Comparison of ENCODE assay signal across 9 cellular contexts in the genomic region with DNA sequence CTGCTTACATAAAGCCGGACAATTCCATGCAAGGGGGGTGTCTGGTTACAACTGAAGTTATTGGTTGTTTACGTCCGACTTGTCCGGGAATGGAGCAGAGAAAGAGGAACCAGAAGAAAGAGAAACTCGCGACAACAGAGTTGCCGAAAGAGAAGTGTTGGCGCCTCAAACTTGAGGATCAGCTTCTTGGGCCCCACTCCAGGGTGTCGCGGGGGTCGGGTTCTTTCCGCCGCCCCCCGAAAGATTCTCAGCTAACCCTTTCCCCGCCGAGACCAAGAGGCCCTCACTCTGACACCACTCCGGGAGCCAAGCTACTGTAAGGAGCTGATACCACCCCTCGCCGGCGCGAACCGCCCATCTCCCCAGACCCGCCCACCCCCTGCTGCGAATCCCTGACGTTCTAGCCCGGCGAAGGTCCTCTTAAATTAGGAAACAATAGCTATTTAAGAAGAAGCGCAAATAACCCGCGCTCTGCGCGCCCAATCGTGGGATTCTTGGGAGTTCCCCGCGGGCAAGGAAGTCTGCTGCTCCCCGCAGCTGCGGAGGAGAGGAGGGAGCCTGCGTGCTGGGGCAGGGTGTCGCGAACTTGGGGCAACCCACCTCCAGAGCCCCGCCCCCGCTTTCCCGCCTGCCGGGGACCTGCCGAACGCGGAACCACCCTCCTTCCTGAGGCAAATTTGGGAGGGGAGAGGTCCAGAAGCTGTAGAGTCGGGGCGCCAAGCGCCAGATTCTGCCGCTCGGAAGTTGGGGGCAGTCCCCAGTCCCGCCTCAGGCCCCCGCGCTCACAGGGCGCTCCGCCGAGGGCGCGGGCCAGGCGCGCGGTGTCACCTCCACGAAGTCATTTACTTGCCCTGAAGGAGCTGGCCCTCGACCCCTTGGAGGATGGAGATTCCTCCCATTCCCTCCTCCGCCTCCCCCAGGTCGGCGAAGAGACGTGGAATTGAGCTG. TPM values are rescaled to one million over a fixed set of nuclear protein-coding genes. Genes with fewer than 3 reads are reported as not detected.
A peak's percentile ranks its signal among the peaks of the same experiment; 100 is the strongest.
DNase-seq lines count a peak whose midpoint lies in the region; ATAC-seq and TF ChIP-seq lines count a peak whose summit lies in the region.
"Had no signal": no experiment of that assay in that cellular context is flagged by ENCODE, and none has a peak within 500 bp of the region (broad histone marks: within the 10 kb centered on the region; RNA-seq: fewer than 3 reads in every experiment).

No MANE protein-coding gene starts in this region.

- H3K36me3 ChIP-seq in CD4-positive, alpha-beta memory T cell (ENCODE audit: insufficient read depth, low read length): no peaks in the 10 kb centered on the region
- H3K36me3 ChIP-seq in right atrium auricular region (no peaks in the 10 kb centered on the region), gastrocnemius medialis (no peaks in the 10 kb centered on the region)

- POLR2A ChIA-PET in CD4-positive, alpha-beta memory T cell (lab: Charles Lee; ENCODE audit: partially characterized antibody): interaction anchor here (0.6 to 3.0 kb wide), 2 partner anchors 10 to 15 kb away, joined by 3 to 22 read pairs; a partner anchor contains a TSS

- CTCF ChIA-PET in CD4-positive, alpha-beta memory T cell (lab: Charles Lee; ENCODE audit: partially characterized antibody): interaction anchor here (1.0 to 4.0 kb wide), 4 partner anchors 12 to 76 kb away, joined by 3 to 24 read pairs (median 3); no protein-coding TSS in a partner anchor

- H3K27me3 ChIP-seq in CD4-positive, alpha-beta memory T cell (ENCODE audit: insufficient read depth, low read length): peaks cover 56% of the 10 kb centered on the region
- peaks cover 54% of the 10 kb centered on the region for H3K27me3 ChIP-seq in HL-60 (ENCODE audit: insufficient read depth, poor library complexity, severe bottlenecking)
- H3K27me3 ChIP-seq in right atrium auricular region: peaks cover 38 to 49% of the 10 kb centered on the region in 2 donors
- peaks cover 48 to 58% (median 56%) of the 10 kb centered on the region in 3 donors for H3K27me3 ChIP-seq in gastrocnemius medialis

- peak overlapping the region; percentile 26 to 52 for H3K4me3 ChIP-seq in CD4-positive, alpha-beta memory T cell (ENCODE audit: low read length in 2 of 2)
- H3K4me3 ChIP-seq in HL-60 (replicated peaks; ENCODE audit: insufficient read depth, low read length) (peak overlapping the region; percentile 48), right atrium auricular region (peak overlapping the region; percentile 16 to 44), gastrocnemius medialis (peak overlapping the region; percentile 55 to 61 (median 56))

- H3K27me3 Mint-ChIP-seq in CD4-positive, alpha-beta memory T cell: peaks cover 59 to 73% of the 10 kb centered on the region in 2 donors
- H3K27me3 Mint-ChIP-seq in activated T-helper 17 cell treated with anti-CD3 and anti-CD28 coated beads, Interleukin-2, amount 50 U/mL, for 72 hours: peaks cover 79% of the 10 kb centered on the region

- peak overlapping the region; percentile 70 to 87 (median 76) for H3K4me3 Mint-ChIP-seq in CD4-positive, alpha-beta memory T cell
- H3K4me3 Mint-ChIP-seq in activated T-helper 17 cell treated with anti-CD3 and anti-CD28 coated beads, Interleukin-2, amount 50 U/mL, for 72 hours: peak overlapping the region; percentile 70

- intact Hi-C loops in CD4-positive, alpha-beta memory T cell (cut with micrococcal nuclease): no loop called here
- intact Hi-C loops in gastrocnemius medialis (cut with DNase I; ENCODE audit: low total_unique reads): no loop called here

- TF ChIP-seq POLR2A in gastrocnemius medialis (IDR thresholded peaks at IDR 0.05): no peak

- DNase-seq in CD4-positive, alpha-beta memory T cell: peak in 1 of 5 donors; percentile 24
- DNase-seq in HL-60 (ENCODE audit: low read depth in 1 of 2, low spot score in 1 of 2): no peak
- no peak for DNase-seq in right atrium auricular region (ENCODE audit: low spot score)
- DNase-seq in gastrocnemius medialis: no peak
- DNase-seq in cerebellar cortex (ENCODE audit: low spot score): no peak
- no peak for DNase-seq in stimulated activated CD4-positive, alpha-beta T cell treated with anti-CD3 and anti-CD28 coated beads, Interleukin-1b, Interleukin-23, amount 100 ng/mL, for 48 hours
- DNase-seq in glomerular visceral epithelial cell (ENCODE audit: extremely low spot score): no peak

- peaks cover 16 to 41% (median 25%) of the 10 kb centered on the region in 4 donors for H3K4me1 Mint-ChIP-seq in CD4-positive, alpha-beta memory T cell
- peaks cover 10% of the 10 kb centered on the region for H3K4me1 Mint-ChIP-seq in activated T-helper 17 cell treated with anti-CD3 and anti-CD28 coated beads, Interleukin-2, amount 50 U/mL, for 72 hours

- H3K9me3 Mint-ChIP-seq in CD4-positive, alpha-beta memory T cell: peaks cover 0 to 14% (median 6%) of the 10 kb centered on the region in 8 donors
- no peaks in the 10 kb centered on the region for H3K9me3 Mint-ChIP-seq in activated T-helper 17 cell treated with anti-CD3 and anti-CD28 coated beads, Interleukin-2, amount 50 U/mL, for 72 hours

- H3K27ac Mint-ChIP-seq in CD4-positive, alpha-beta memory T cell: peak overlapping the region in 2 of 7 donors; percentile 36 to 74
- no peak overlapping the region for H3K27ac Mint-ChIP-seq in activated T-helper 17 cell treated with anti-CD3 and anti-CD28 coated beads, Interleukin-2, amount 50 U/mL, for 72 hours

- no peak for ATAC-seq in activated T-helper 17 cell treated with anti-CD3 and anti-CD28 coated beads, Interleukin-2, amount 50 U/mL, for 72 hours (replicated peaks)
- ATAC-seq in gastrocnemius medialis: peak in 1 of 2 donors; percentile 39

- in situ Hi-C loops in gastrocnemius medialis (cut with MboI; ENCODE audit: low sequenced_read_pairs in 4 of 4): loop anchor here in 2 of 4 donors (25.0 kb wide), 2 partner anchors 164 to 914 kb away; no protein-coding TSS in a partner anchor

- TF ChIP-seq CTCF in HL-60 (IDR thresholded peaks at IDR 0.05; ENCODE audit: insufficient read depth, low read length): no peak
- no peak for TF ChIP-seq CTCF in right atrium auricular region (IDR thresholded peaks at IDR 0.05)
- no peak for TF ChIP-seq CTCF in gastrocnemius medialis (IDR thresholded peaks at IDR 0.05 in 4 of 5, conservative IDR thresholded peaks at IDR 0.05 in 1 of 5)

- no peaks in the 10 kb centered on the region for H3K9me3 ChIP-seq in CD4-positive, alpha-beta memory T cell (ENCODE audit: control insufficient read depth in 1 of 2, low read length in 2 of 2)
- H3K9me3 ChIP-seq in right atrium auricular region (no peaks in the 10 kb centered on the region), gastrocnemius medialis (no peaks in the 10 kb centered on the region)

- H3K27ac ChIP-seq in CD4-positive, alpha-beta memory T cell (ENCODE audit: low read depth, low read length): no peak overlapping the region
- H3K27ac ChIP-seq in HL-60 (replicated peaks): no peak overlapping the region
- H3K27ac ChIP-seq in right atrium auricular region: no peak overlapping the region
- H3K27ac ChIP-seq in gastrocnemius medialis: no peak overlapping the region

- H3K4me1 ChIP-seq in CD4-positive, alpha-beta memory T cell (ENCODE audit: insufficient read depth, low read length): peaks cover 27% of the 10 kb centered on the region
- H3K4me1 ChIP-seq in right atrium auricular region (peaks cover 0 to 29% of the 10 kb centered on the region in 2 donors), gastrocnemius medialis (peaks cover 10 to 18% of the 10 kb centered on the region in 2 donors)

- peaks cover 0 to 1% of the 10 kb centered on the region in 2 donors for H3K36me3 Mint-ChIP-seq in CD4-positive, alpha-beta memory T cell
- peaks cover 11% of the 10 kb centered on the region for H3K36me3 Mint-ChIP-seq in activated T-helper 17 cell treated with anti-CD3 and anti-CD28 coated beads, Interleukin-2, amount 50 U/mL, for 72 hours (ENCODE audit: low read depth)

RNA-seq across cellular contexts. Expression of a gene that starts 8.5 kb away (rescaled TPM):
- total RNA-seq in CD4-positive, alpha-beta memory T cell: not detected
- not detected for polyA plus RNA-seq in CD4-positive, alpha-beta memory T cell
- total RNA-seq in activated T-helper 17 cell treated with anti-CD3 and anti-CD28 coated beads, Interleukin-2, amount 50 U/mL, for 72 hours: not detected
- total RNA-seq in right atrium auricular region (not detected), gastrocnemius medialis (under 1 TPM in 1 of 4 donors, not detected in 3; 0.10 TPM)
- total RNA-seq: pulmonary artery endothelial cell had no signal
